ENCODE assay signal across 1 cellular context in the genomic region with DNA sequence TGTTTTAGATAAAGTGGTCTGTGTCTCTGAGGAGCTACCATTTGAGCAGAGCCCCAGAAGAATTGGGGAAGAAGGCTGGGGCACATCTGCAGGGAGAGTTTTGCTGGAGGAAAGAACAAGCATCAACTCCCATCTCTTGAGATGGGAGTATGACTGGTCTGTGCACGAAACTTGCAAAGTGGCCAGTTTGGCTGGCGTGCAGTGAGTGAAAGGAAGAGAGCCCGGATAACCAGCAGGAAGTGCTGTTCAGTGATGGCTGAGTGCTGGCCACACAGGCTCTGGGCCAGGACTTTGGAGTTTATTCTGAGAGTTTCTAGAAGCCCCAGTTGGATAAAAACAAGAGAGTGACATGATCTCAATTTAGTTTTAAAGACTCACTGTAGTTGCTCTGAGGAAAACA.
TF ChIP-seq lines count a peak whose summit lies in the region.

No MANE protein-coding gene starts in this region.

TF ChIP-seq in HCT116, 20 proteins besides CTCF, POLR2A, EP300 and RAD21 (continued from another document):
- TF ChIP-seq YY1 (IDR thresholded peaks at IDR 0.05; ENCODE audit: extremely low read depth, insufficient replicate concordance, low read depth, low read length) = no peak
- no peak for TF ChIP-seq SRF (IDR thresholded peaks at IDR 0.05; ENCODE audit: low read depth)
- no peak for TF ChIP-seq SIN3A (IDR thresholded peaks at IDR 0.05; ENCODE audit: low read depth)
- no peak for TF ChIP-seq SP1 (IDR thresholded peaks at IDR 0.05; ENCODE audit: low read depth)
- TF ChIP-seq JUND (IDR thresholded peaks at IDR 0.05) = no peak
- no peak for TF ChIP-seq ELF1 (IDR thresholded peaks at IDR 0.05; ENCODE audit: borderline replicate concordance, low read depth)
- no peak for TF ChIP-seq ZFX (IDR thresholded peaks at IDR 0.05)
- TF ChIP-seq, protein P1, sequence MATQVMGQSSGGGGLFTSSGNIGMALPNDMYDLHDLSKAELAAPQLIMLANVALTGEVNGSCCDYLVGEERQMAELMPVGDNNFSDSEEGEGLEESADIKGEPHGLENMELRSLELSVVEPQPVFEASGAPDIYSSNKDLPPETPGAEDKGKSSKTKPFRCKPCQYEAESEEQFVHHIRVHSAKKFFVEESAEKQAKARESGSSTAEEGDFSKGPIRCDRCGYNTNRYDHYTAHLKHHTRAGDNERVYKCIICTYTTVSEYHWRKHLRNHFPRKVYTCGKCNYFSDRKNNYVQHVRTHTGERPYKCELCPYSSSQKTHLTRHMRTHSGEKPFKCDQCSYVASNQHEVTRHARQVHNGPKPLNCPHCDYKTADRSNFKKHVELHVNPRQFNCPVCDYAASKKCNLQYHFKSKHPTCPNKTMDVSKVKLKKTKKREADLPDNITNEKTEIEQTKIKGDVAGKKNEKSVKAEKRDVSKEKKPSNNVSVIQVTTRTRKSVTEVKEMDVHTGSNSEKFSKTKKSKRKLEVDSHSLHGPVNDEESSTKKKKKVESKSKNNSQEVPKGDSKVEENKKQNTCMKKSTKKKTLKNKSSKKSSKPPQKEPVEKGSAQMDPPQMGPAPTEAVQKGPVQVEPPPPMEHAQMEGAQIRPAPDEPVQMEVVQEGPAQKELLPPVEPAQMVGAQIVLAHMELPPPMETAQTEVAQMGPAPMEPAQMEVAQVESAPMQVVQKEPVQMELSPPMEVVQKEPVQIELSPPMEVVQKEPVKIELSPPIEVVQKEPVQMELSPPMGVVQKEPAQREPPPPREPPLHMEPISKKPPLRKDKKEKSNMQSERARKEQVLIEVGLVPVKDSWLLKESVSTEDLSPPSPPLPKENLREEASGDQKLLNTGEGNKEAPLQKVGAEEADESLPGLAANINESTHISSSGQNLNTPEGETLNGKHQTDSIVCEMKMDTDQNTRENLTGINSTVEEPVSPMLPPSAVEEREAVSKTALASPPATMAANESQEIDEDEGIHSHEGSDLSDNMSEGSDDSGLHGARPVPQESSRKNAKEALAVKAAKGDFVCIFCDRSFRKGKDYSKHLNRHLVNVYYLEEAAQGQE (IDR thresholded peaks at IDR 0.05; ENCODE audit: low read depth) = no peak
- no peak for TF ChIP-seq POLR2AphosphoS5 (IDR thresholded peaks at IDR 0.05; ENCODE audit: low read depth, low read length)
- no peak for TF ChIP-seq CEBPB (IDR thresholded peaks at IDR 0.05; ENCODE audit: low read depth)
- no peak for TF ChIP-seq CBX3 (IDR thresholded peaks at IDR 0.05; ENCODE audit: low read depth)
- TF ChIP-seq FOSL1 (IDR thresholded peaks at IDR 0.05; ENCODE audit: low read depth) = no peak
- no peak for TF ChIP-seq EGR1 (IDR thresholded peaks at IDR 0.05; ENCODE audit: low read depth)
- no peak for TF ChIP-seq EZH2phosphoT487 (IDR thresholded peaks at IDR 0.05; ENCODE audit: borderline replicate concordance)
